ENCODE assay signal across 10 cellular contexts in genomic region chr3:112304611-112305010, GRCh38. TPM values are rescaled to one million over a fixed set of nuclear protein-coding genes. Genes with fewer than 3 reads are reported as not detected.
A peak's percentile ranks its signal among the peaks of the same experiment; 100 is the strongest.
DNase-seq lines count a peak whose midpoint lies in the region; ATAC-seq and TF ChIP-seq lines count a peak whose summit lies in the region.
"Had no signal": no experiment of that assay in that cellular context is flagged by ENCODE, and none has a peak within 500 bp of the region (broad histone marks: within the 10 kb centered on the region; RNA-seq: fewer than 3 reads in every experiment).

No MANE protein-coding gene starts in this region.

- peaks cover 0 to 16% (median 2%) of the 10 kb centered on the region in 4 donors for H3K4me1 ChIP-seq in Peyer's patch
- peaks cover 2% of the 10 kb centered on the region for H3K4me1 ChIP-seq in right cardiac atrium (ENCODE audit: control insufficient read depth, insufficient read depth, low read length)
- peaks cover 15% of the 10 kb centered on the region for H3K4me1 ChIP-seq in skeletal muscle satellite cell (ENCODE audit: control insufficient read depth, insufficient read depth, low read length)

- no peaks in the 10 kb centered on the region for H3K9me3 ChIP-seq in Peyer's patch
- H3K9me3 ChIP-seq in right cardiac atrium (ENCODE audit: control insufficient read depth, low read length), result no peaks in the 10 kb centered on the region
- no peaks in the 10 kb centered on the region for H3K9me3 ChIP-seq in skeletal muscle satellite cell (replicated peaks; ENCODE audit: low read length)

- H3K4me3 ChIP-seq in GM12864 (ENCODE audit: low read depth, low read length), result no peak overlapping the region
- H3K4me3 ChIP-seq in Peyer's patch, result no peak overlapping the region
- H3K4me3 ChIP-seq in right cardiac atrium (ENCODE audit: low read length), result peak overlapping the region; percentile 70
- no peak overlapping the region for H3K4me3 ChIP-seq in skeletal muscle satellite cell (ENCODE audit: low read length)

- H3K27me3 ChIP-seq in Peyer's patch, result no peaks in the 10 kb centered on the region
- H3K27me3 ChIP-seq in right cardiac atrium (ENCODE audit: control insufficient read depth, insufficient read depth), result no peaks in the 10 kb centered on the region
- no peaks in the 10 kb centered on the region for H3K27me3 ChIP-seq in skeletal muscle satellite cell (ENCODE audit: control insufficient read depth, insufficient read depth, low read length)

- peak overlapping the region in 1 of 4 donors; percentile 48 for H3K27ac ChIP-seq in Peyer's patch
- H3K27ac ChIP-seq in right cardiac atrium (ENCODE audit: low read length), result no peak overlapping the region

- no peak overlapping the region for H3K9ac ChIP-seq in skeletal muscle satellite cell (ENCODE audit: low read depth, low read length)

- ATAC-seq in right cardiac atrium, result no peak

- no peak for TF ChIP-seq POLR2A in Peyer's patch (IDR thresholded peaks at IDR 0.05)

- H3K36me3 ChIP-seq in Peyer's patch (no peaks in the 10 kb centered on the region), skeletal muscle satellite cell (ENCODE audit: insufficient read depth, low read length) (no peaks in the 10 kb centered on the region)

- DNase-seq in GM12864 (ENCODE audit: low read depth), result no peak
- DNase-seq in Peyer's patch, result no peak
- no peak for DNase-seq in right cardiac atrium
- no peak for DNase-seq in A172 (ENCODE audit: low spot score)
- DNase-seq in NCI-H2081 treated with DMSO at 0.1 percent for 48 hours (lab: John Stamatoyannopoulos, UW), result no peak
- no peak for DNase-seq in UCSD-AML1 (lab: John Stamatoyannopoulos, UW; ENCODE audit: unreplicated experiment)
- DNase-seq in middle frontal gyrus (ENCODE audit: extremely low spot score, low spot score), result no peak

- intact Hi-C loops in right cardiac atrium (cut with DNase I), result no loop called here

- peak overlapping the region; percentile 81 for H3K4me2 ChIP-seq in skeletal muscle satellite cell (ENCODE audit: low read length)

- TF ChIP-seq CTCF in GM12864 (IDR thresholded peaks at IDR 0.05; ENCODE audit: low read depth, low read length, missing control alignments) (peak; percentile 44), Peyer's patch (IDR thresholded peaks at IDR 0.05) (peak in 4 of 6 experiments; percentile 6 to 21 (median 10))

- 44% methylated on average over 2 of the region's 2 CpGs for WGBS in right cardiac atrium

RNA-seq across cellular contexts. Expression of gene SLC9C1, which starts 10.6 kb away (rescaled TPM):
- 10 to 100 TPM in 1 of 4 donors, 1 to 10 TPM in 1, under 1 TPM in 1, not detected in 1; 0.67 to 12.4 (median 1.7) TPM for total RNA-seq in Peyer's patch
- total RNA-seq in right cardiac atrium, result under 1 TPM; 0.15 to 0.69 (median 0.41) TPM
- 0.14 TPM for polyA plus RNA-seq in right cardiac atrium
- total RNA-seq in skeletal muscle satellite cell (2012; rRNA removed), result not detected in 2 replicates
- total RNA-seq in A172 (2014; rRNA removed; shearing (Covaris generic)), result not detected in 2 replicates
- total RNA-seq: activated CD4-positive, alpha-beta T cell treated with anti-CD3 and anti-CD28 coated beads, Interleukin-2, amount 10 ng/mL, durations not matched to agents 7 days and 5 days had no signal
- polyA plus RNA-seq: liver had no signal

RNA-seq across cellular contexts. Expression of gene CD200, which starts 28.3 kb away (rescaled TPM):
- 10 to 100 TPM in 1 of 4 donors, 1 to 10 TPM in 3; 3.7 to 15.4 (median 7.1) TPM for total RNA-seq in Peyer's patch
- total RNA-seq in right cardiac atrium, result 1 to 10 TPM; 2.8 to 4.5 (median 3.6) TPM
- 4.0 TPM for polyA plus RNA-seq in right cardiac atrium
- total RNA-seq in skeletal muscle satellite cell (2012; rRNA removed), result not detected in 2 replicates
- not detected in 2 replicates for total RNA-seq in A172 (2014; rRNA removed; shearing (Covaris generic))
